29 cellular contexts compared by ENCODE assay signal in genomic region chr17:35019386-35020179, GRCh38. TPM values are rescaled to one million over a fixed set of nuclear protein-coding genes. Genes with fewer than 3 reads are reported as not detected.
DNase-seq lines count a peak whose midpoint lies in the region; ATAC-seq and TF ChIP-seq lines count a peak whose summit lies in the region.
"Had no signal": no experiment of that assay in that cellular context is flagged by ENCODE, and none has a peak within 500 bp of the region (broad histone marks: within the 10 kb centered on the region; RNA-seq: fewer than 3 reads in every experiment).

No MANE protein-coding gene starts in this region.

- no peak for DNase-seq in T-helper 1 cell
- DNase-seq in CD8-positive, alpha-beta T cell: no peak
- no peak for DNase-seq in putamen (ENCODE audit: low spot score)
- DNase-seq in omental fat pad (ENCODE audit: low spot score): no peak
- DNase-seq: activated CD4-positive, CD25-positive, alpha-beta regulatory T cell; activated CD8-positive, alpha-beta memory T cell treated with anti-CD3 and anti-CD28 coated beads for 24 hours; activated T-cell treated with anti-CD3 and anti-CD28 coated beads, Interleukin-2, amount 50 U/mL, for 1 hour; aorta; dermis blood vessel endothelial cell; GF-D8; HFFc6; NCI-H1092 treated with DMSO at 0.1 percent for 48 hours; NCI-H2029; NCI-H2227 treated with DMSO at 0.1 percent for 48 hours; NCI-H748 treated with DMSO at 0.1 percent for 48 hours; pancreas; right cardiac atrium; stimulated activated CD4-positive, alpha-beta T cell treated with anti-CD3 and anti-CD28 coated beads, Interleukin-4, amount 100 ng/mL, for 24 hours; stimulated activated naive CD4-positive, alpha-beta T cell treated with Interleukin-2 at 50 U/mL for 16 hours; T1000 had no signal

- no peaks in the 10 kb centered on the region for H3K27me3 Mint-ChIP-seq in T-helper 1 cell treated with Interleukin-12 subunit alpha and Interleukin-12 subunit beta and Interleukin-4 antibody, amounts not matched to agents 30 μg/mL and 1 μg/mL, for 36 hours (ENCODE audit: low read depth)
- H3K27me3 Mint-ChIP-seq in CD8-positive, alpha-beta T cell (ENCODE audit: low read depth): no peaks in the 10 kb centered on the region
- H3K27me3 Mint-ChIP-seq: memory B cell had no signal

- H3K27me3 ChIP-seq in CD8-positive, alpha-beta T cell (ENCODE audit: insufficient read depth, low read length): no peaks in the 10 kb centered on the region
- H3K27me3 ChIP-seq in esophagus (ENCODE audit: control insufficient read depth in 1 of 2, insufficient read depth in 2 of 2, low read length in 2 of 2): no peaks in the 10 kb centered on the region
- H3K27me3 ChIP-seq in rectal smooth muscle tissue (ENCODE audit: control insufficient read depth, insufficient read depth, low read length): no peaks in the 10 kb centered on the region
- H3K27me3 ChIP-seq: cardiac muscle cell, pancreas had no signal

- no peaks in the 10 kb centered on the region for H3K9me3 Mint-ChIP-seq in T-helper 1 cell treated with Interleukin-12 subunit alpha and Interleukin-12 subunit beta and Interleukin-4 antibody, amounts not matched to agents 30 μg/mL and 1 μg/mL, for 36 hours
- H3K9me3 Mint-ChIP-seq in CD8-positive, alpha-beta T cell: no peaks in the 10 kb centered on the region
- H3K9me3 Mint-ChIP-seq: GM23338, HFFc6, memory B cell had no signal

- no peaks in the 10 kb centered on the region for H3K9me3 ChIP-seq in CD8-positive, alpha-beta T cell (ENCODE audit: low read length)
- no peaks in the 10 kb centered on the region for H3K9me3 ChIP-seq in esophagus (ENCODE audit: control insufficient read depth in 2 of 2, insufficient read depth in 1 of 2, low read depth in 1 of 2, low read length in 1 of 2)
- H3K9me3 ChIP-seq: pancreas had no signal

- H3K27ac ChIP-seq in CD8-positive, alpha-beta T cell (ENCODE audit: low read depth, low read length): no peak overlapping the region
- peak overlapping the region; percentile 74 to 89 for H3K27ac ChIP-seq in esophagus (ENCODE audit: low read depth in 2 of 2, low read length in 1 of 2)
- peak overlapping the region; percentile 85 for H3K27ac ChIP-seq in rectal smooth muscle tissue (ENCODE audit: low read depth, low read length)
- H3K27ac ChIP-seq: 22Rv1, cardiac muscle cell, pancreas, RWPE1 had no signal

- peak overlapping the region; percentile 2 for H3K4me3 Mint-ChIP-seq in T-helper 1 cell treated with Interleukin-12 subunit alpha and Interleukin-12 subunit beta and Interleukin-4 antibody, amounts not matched to agents 30 μg/mL and 1 μg/mL, for 36 hours
- H3K4me3 Mint-ChIP-seq in CD8-positive, alpha-beta T cell: no peak overlapping the region
- H3K4me3 Mint-ChIP-seq: GM23338, HFFc6, memory B cell had no signal

- peak overlapping the region; percentile 3 for H3K27ac Mint-ChIP-seq in T-helper 1 cell treated with Interleukin-12 subunit alpha and Interleukin-12 subunit beta and Interleukin-4 antibody, amounts not matched to agents 30 μg/mL and 1 μg/mL, for 36 hours
- peak overlapping the region; percentile 64 for H3K27ac Mint-ChIP-seq in CD8-positive, alpha-beta T cell
- H3K27ac Mint-ChIP-seq: GM23338, HFFc6, memory B cell had no signal

- CTCF ChIA-PET in CD8-positive, alpha-beta T cell (lab: Charles Lee): interaction anchor here (1.2 to 1.9 kb wide), 3 partner anchors 12 to 67 kb away, joined by 3 to 7 read pairs (median 3); no protein-coding TSS in a partner anchor

- no peak overlapping the region for H3K9ac ChIP-seq in rectal smooth muscle tissue (ENCODE audit: low read length)

- H3K4me1 ChIP-seq in CD8-positive, alpha-beta T cell (ENCODE audit: insufficient read depth, low read length): peaks cover 31% of the 10 kb centered on the region
- H3K4me1 ChIP-seq in esophagus (ENCODE audit: control insufficient read depth in 2 of 2, insufficient read depth in 2 of 2, low read length in 1 of 2): peaks cover 3 to 16% of the 10 kb centered on the region in 2 donors
- peaks cover 21% of the 10 kb centered on the region for H3K4me1 ChIP-seq in rectal smooth muscle tissue (ENCODE audit: control insufficient read depth, insufficient read depth, low read length)

- WGBS in esophagus, 2 donors: 77 to 84% methylated on average over 6 of the region's 6 CpGs

- peaks cover 59% of the 10 kb centered on the region for H3K36me3 Mint-ChIP-seq in T-helper 1 cell treated with Interleukin-12 subunit alpha and Interleukin-12 subunit beta and Interleukin-4 antibody, amounts not matched to agents 30 μg/mL and 1 μg/mL, for 36 hours (ENCODE audit: low read depth)
- peaks cover 70% of the 10 kb centered on the region for H3K36me3 Mint-ChIP-seq in CD8-positive, alpha-beta T cell

- no peak for TF ChIP-seq CTCF in CD8-positive, alpha-beta T cell (IDR thresholded peaks at IDR 0.05)
- TF ChIP-seq CTCF in omental fat pad (IDR thresholded peaks at IDR 0.05): no peak

- H3K36me3 ChIP-seq in CD8-positive, alpha-beta T cell (ENCODE audit: insufficient read depth, low read length): peaks cover 39% of the 10 kb centered on the region
- H3K36me3 ChIP-seq in esophagus (ENCODE audit: control insufficient read depth in 2 of 2, insufficient read depth in 2 of 2, low read length in 1 of 2) (peaks cover 8 to 20% of the 10 kb centered on the region in 2 donors), rectal smooth muscle tissue (ENCODE audit: control insufficient read depth, insufficient read depth, low read length) (peaks cover 10% of the 10 kb centered on the region)

- intact Hi-C loops in CD8-positive, alpha-beta T cell (cut with DNase I, micrococcal nuclease): no loop called here

- peaks cover 43% of the 10 kb centered on the region for H3K4me1 Mint-ChIP-seq in T-helper 1 cell treated with Interleukin-12 subunit alpha and Interleukin-12 subunit beta and Interleukin-4 antibody, amounts not matched to agents 30 μg/mL and 1 μg/mL, for 36 hours (ENCODE audit: low read depth)
- peaks cover 56% of the 10 kb centered on the region for H3K4me1 Mint-ChIP-seq in CD8-positive, alpha-beta T cell (ENCODE audit: low read depth)
- H3K4me1 Mint-ChIP-seq: GM23338 had no signal

- H3K4me3 ChIP-seq in CD8-positive, alpha-beta T cell (ENCODE audit: low read depth, low read length): no peak overlapping the region
- H3K4me3 ChIP-seq in esophagus (ENCODE audit: low read depth in 1 of 2, low read length in 2 of 2): no peak overlapping the region
- H3K4me3 ChIP-seq in rectal smooth muscle tissue (ENCODE audit: low read length): no peak overlapping the region
- H3K4me3 ChIP-seq: cardiac muscle cell, GM23338, pancreas had no signal

- no peak for ATAC-seq in CD8-positive, alpha-beta T cell
- ATAC-seq in GM19397 (IDR thresholded peaks at IDR 0.05; ENCODE audit: unreplicated experiment) (no peak), omental fat pad (ENCODE audit: low FRiP score) (no peak)
- ATAC-seq: GM23338, pancreas, right cardiac atrium had no signal

- POLR2A ChIA-PET in CD8-positive, alpha-beta T cell (lab: Charles Lee): interaction anchor here (0.6 to 1.3 kb wide), 2 partner anchors 27 to 45 kb away, joined by 3 to 4 read pairs; no protein-coding TSS in a partner anchor

RNA-seq across cellular contexts. Expression of gene LIG3, which starts 39.3 kb away (rescaled TPM):
- 10 to 100 TPM; 43.9 to 48.0 TPM for total RNA-seq in CD8-positive, alpha-beta T cell
- polyA plus RNA-seq in esophagus: 1 to 10 TPM; 6.2 to 9.2 TPM
- total RNA-seq in omental fat pad: 10 to 100 TPM; 17.7 to 23.2 (median 20.0) TPM

RNA-seq across cellular contexts. Expression of gene RFFL, which starts 43.9 kb away (rescaled TPM):
- 10 to 100 TPM; 55.2 to 64.4 TPM for total RNA-seq in CD8-positive, alpha-beta T cell
- 10 to 100 TPM; 13.0 to 18.1 TPM for polyA plus RNA-seq in esophagus
- total RNA-seq in omental fat pad: 10 to 100 TPM; 17.3 to 23.1 (median 19.7) TPM

RNA-seq across cellular contexts. Expression of gene ZNF830, which starts 58.2 kb away (rescaled TPM):
- 10 to 100 TPM; 43.6 to 45.0 TPM for total RNA-seq in CD8-positive, alpha-beta T cell
- polyA plus RNA-seq in esophagus: 1 to 10 TPM; 6.5 to 7.9 TPM
- 10 to 100 TPM in 3 of 4 donors, 1 to 10 TPM in 1; 8.6 to 15.7 (median 10.8) TPM for total RNA-seq in omental fat pad

RNA-seq across cellular contexts. Expression of gene CCT6B, which starts 58.3 kb away (rescaled TPM):
- total RNA-seq in CD8-positive, alpha-beta T cell: 1 to 10 TPM; 4.0 to 5.9 TPM
- polyA plus RNA-seq in esophagus: 1 to 10 TPM in 1 of 2 donors, under 1 TPM in 1; 0.80 to 1.0 TPM
- 1 to 10 TPM; 2.4 to 4.6 (median 4.0) TPM for total RNA-seq in omental fat pad
